In genomic region chr11:64438986-64439771, GRCh38 we compare ENCODE assay signal across 1 cellular context.
TF ChIP-seq lines count a peak whose summit lies in the region.

No MANE protein-coding gene starts in this region.

TF ChIP-seq in HepG2, 621 proteins besides CTCF, POLR2A, EP300 and RAD21:
- TF ChIP-seq ETS1 (CRISPR knock-in tag; IDR thresholded peaks at IDR 0.05), result no peak
- TF ChIP-seq ZSCAN30 (CRISPR knock-in tag; IDR thresholded peaks at IDR 0.05), result no peak
- TF ChIP-seq ZNF772 (CRISPR knock-in tag; IDR thresholded peaks at IDR 0.05), result no peak
- TF ChIP-seq PCBP1 (IDR thresholded peaks at IDR 0.05; ENCODE audit: borderline replicate concordance, low read depth, low read length), result no peak
- no peak for TF ChIP-seq CSRNP1 (CRISPR knock-in tag; IDR thresholded peaks at IDR 0.05)
- TF ChIP-seq NCOR1 (IDR thresholded peaks at IDR 0.05; ENCODE audit: borderline replicate concordance, low read length), result no peak
- no peak for TF ChIP-seq RERE (CRISPR knock-in tag; IDR thresholded peaks at IDR 0.05; ENCODE audit: low read depth)
- TF ChIP-seq ZNF790 (CRISPR knock-in tag; IDR thresholded peaks at IDR 0.05; ENCODE audit: borderline replicate concordance), result no peak
- no peak for TF ChIP-seq POLR2G (IDR thresholded peaks at IDR 0.05; ENCODE audit: low read depth, low read length)
- no peak for TF ChIP-seq ZMAT3 (CRISPR knock-in tag; conservative IDR thresholded peaks at IDR 0.05)
- no peak for TF ChIP-seq PRPF4 (IDR thresholded peaks at IDR 0.05; ENCODE audit: low read depth, low read length, poor library complexity, severe bottlenecking)
- TF ChIP-seq PREB (CRISPR knock-in tag; IDR thresholded peaks at IDR 0.05), result no peak
- TF ChIP-seq MTA3 (CRISPR knock-in tag; IDR thresholded peaks at IDR 0.05), result no peak
- no peak for TF ChIP-seq TMF1 (CRISPR knock-in tag; IDR thresholded peaks at IDR 0.05; ENCODE audit: low read depth)
- no peak for TF ChIP-seq KDM5B (CRISPR knock-in tag; IDR thresholded peaks at IDR 0.05; ENCODE audit: borderline replicate concordance)
- no peak for TF ChIP-seq KDM5A (IDR thresholded peaks at IDR 0.05; ENCODE audit: borderline replicate concordance, low read length)
- no peak for TF ChIP-seq ZBTB37 (CRISPR knock-in tag; IDR thresholded peaks at IDR 0.05)
- no peak for TF ChIP-seq MTA1 (CRISPR knock-in tag; IDR thresholded peaks at IDR 0.05; ENCODE audit: borderline replicate concordance)
- TF ChIP-seq PITX1 (CRISPR knock-in tag; IDR thresholded peaks at IDR 0.05), result no peak
